18 cellular contexts compared by ENCODE assay signal in the genomic region with DNA sequence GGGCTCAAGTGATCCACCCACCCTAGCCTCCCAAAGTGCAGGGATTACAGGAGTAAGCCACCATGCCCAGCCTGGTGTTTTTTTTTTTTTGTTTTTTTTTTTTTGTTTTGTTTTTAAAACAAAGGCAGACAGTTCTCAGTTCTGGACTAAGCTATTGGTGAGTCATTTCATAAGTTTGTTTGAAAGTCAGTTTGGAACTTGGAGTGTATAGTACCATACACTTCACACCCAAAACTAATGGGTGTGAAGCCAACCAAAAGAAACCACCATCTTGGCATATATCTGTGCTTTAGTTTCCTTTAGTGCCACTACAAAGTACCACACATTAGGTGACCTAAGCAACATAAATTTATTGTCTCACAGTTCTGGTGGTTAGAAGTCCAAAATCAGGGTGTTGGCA. TPM values are rescaled to one million over a fixed set of nuclear protein-coding genes. Genes with fewer than 3 reads are reported as not detected.
DNase-seq lines count a peak whose midpoint lies in the region; ATAC-seq and TF ChIP-seq lines count a peak whose summit lies in the region.
"Had no signal": no experiment of that assay in that cellular context is flagged by ENCODE, and none has a peak within 500 bp of the region (broad histone marks: within the 10 kb centered on the region; RNA-seq: fewer than 3 reads in every experiment).

No MANE protein-coding gene starts in this region.

- H3K4me1 Mint-ChIP-seq in WTC11: peaks cover 3% of the 10 kb centered on the region; the same call in 1 of the 2 replicates

- no peak for TF ChIP-seq CTCF in left lung (IDR thresholded peaks at IDR 0.05)
- no peak for TF ChIP-seq CTCF in WTC11 (IDR thresholded peaks at IDR 0.05)

- H3K9me3 ChIP-seq in left lung: no peaks in the 10 kb centered on the region
- H3K9me3 ChIP-seq: Caco-2 had no signal

- H3K9me3 Mint-ChIP-seq in WTC11: no peaks in the 10 kb centered on the region
- H3K9me3 Mint-ChIP-seq: H9 had no signal

- no peaks in the 10 kb centered on the region for H3K27me3 ChIP-seq in left lung

- DNase-seq in left lung (no peak), WTC11 (ENCODE audit: low spot score) (no peak), GM19238 (ENCODE audit: insufficient read length, low spot score) (no peak), NCI-H510A treated with DMSO at 0.1 percent for 48 hours (lab: John Stamatoyannopoulos, UW) (no peak)
- DNase-seq: Caco-2; DMS153; H9; KBM-7; MV-4-11; NCI-H1436; NCI-H2029; NCI-H2171; NCI-H446; NK-92 treated with Interleukin-12 subunit alpha and Interleukin-12 subunit beta, amount 100 ng/mL, for 24 hours; SHP77 treated with DMSO at 0.1 percent for 48 hours had no signal

- H3K36me3 Mint-ChIP-seq in WTC11: no peaks in the 10 kb centered on the region

- H3K27me3 Mint-ChIP-seq in WTC11 (ENCODE audit: low read depth): peaks cover 1% of the 10 kb centered on the region; the same call in 1 of the 2 replicates

- CTCF ChIA-PET in WTC11 (lab: Charles Lee): no interaction called here

- ATAC-seq in GM18519 (IDR thresholded peaks at IDR 0.05; ENCODE audit: low FRiP score, unreplicated experiment) (peak; percentile 53), GM18858 (IDR thresholded peaks at IDR 0.05; ENCODE audit: unreplicated experiment) (peak; percentile 65), HG03175 (IDR thresholded peaks at IDR 0.05; ENCODE audit: unreplicated experiment) (peak; percentile 64), left lung (peak; percentile 22), WTC11 (no peak)

- POLR2A ChIA-PET in WTC11 (lab: Charles Lee): no interaction called here

- H3K36me3 ChIP-seq in left lung: no peaks in the 10 kb centered on the region

- H3K27ac Mint-ChIP-seq in WTC11: no peak overlapping the region
- H3K27ac Mint-ChIP-seq: H9 had no signal

- intact Hi-C loops in left lung (cut with DNase I): no loop called here

- H3K27ac ChIP-seq in left lung: no peak overlapping the region

- no peak overlapping the region for H3K4me3 ChIP-seq in left lung

- no peaks in the 10 kb centered on the region for H3K4me1 ChIP-seq in left lung
- H3K4me1 ChIP-seq: Caco-2 had no signal

- no peak overlapping the region for H3K4me3 Mint-ChIP-seq in WTC11
- H3K4me3 Mint-ChIP-seq: H9 had no signal

TF ChIP-seq in WTC11, 78 proteins besides CTCF, POLR2A, EP300 and RAD21 (continues in another document):
- TF ChIP-seq ZNF423 (CRISPR knock-in tag; IDR thresholded peaks at IDR 0.05) (no peak), PRRX2 (CRISPR knock-in tag; IDR thresholded peaks at IDR 0.05) (no peak), ZNF671 (CRISPR knock-in tag; IDR thresholded peaks at IDR 0.05) (no peak), ZNF396 (CRISPR knock-in tag; IDR thresholded peaks at IDR 0.05; ENCODE audit: borderline replicate concordance) (no peak)
- TF ChIP-seq, protein P1, sequence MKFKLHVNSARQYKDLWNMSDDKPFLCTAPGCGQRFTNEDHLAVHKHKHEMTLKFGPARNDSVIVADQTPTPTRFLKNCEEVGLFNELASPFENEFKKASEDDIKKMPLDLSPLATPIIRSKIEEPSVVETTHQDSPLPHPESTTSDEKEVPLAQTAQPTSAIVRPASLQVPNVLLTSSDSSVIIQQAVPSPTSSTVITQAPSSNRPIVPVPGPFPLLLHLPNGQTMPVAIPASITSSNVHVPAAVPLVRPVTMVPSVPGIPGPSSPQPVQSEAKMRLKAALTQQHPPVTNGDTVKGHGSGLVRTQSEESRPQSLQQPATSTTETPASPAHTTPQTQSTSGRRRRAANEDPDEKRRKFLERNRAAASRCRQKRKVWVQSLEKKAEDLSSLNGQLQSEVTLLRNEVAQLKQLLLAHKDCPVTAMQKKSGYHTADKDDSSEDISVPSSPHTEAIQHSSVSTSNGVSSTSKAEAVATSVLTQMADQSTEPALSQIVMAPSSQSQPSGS (CRISPR knock-in tag; IDR thresholded peaks at IDR 0.05; ENCODE audit: borderline replicate concordance, low read depth): no peak
- TF ChIP-seq, protein P2, sequence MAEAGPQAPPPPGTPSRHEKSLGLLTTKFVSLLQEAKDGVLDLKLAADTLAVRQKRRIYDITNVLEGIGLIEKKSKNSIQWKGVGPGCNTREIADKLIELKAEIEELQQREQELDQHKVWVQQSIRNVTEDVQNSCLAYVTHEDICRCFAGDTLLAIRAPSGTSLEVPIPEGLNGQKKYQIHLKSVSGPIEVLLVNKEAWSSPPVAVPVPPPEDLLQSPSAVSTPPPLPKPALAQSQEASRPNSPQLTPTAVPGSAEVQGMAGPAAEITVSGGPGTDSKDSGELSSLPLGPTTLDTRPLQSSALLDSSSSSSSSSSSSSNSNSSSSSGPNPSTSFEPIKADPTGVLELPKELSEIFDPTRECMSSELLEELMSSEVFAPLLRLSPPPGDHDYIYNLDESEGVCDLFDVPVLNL (CRISPR knock-in tag; IDR thresholded peaks at IDR 0.05; ENCODE audit: borderline replicate concordance, low read depth): no peak
- TF ChIP-seq, protein P3, sequence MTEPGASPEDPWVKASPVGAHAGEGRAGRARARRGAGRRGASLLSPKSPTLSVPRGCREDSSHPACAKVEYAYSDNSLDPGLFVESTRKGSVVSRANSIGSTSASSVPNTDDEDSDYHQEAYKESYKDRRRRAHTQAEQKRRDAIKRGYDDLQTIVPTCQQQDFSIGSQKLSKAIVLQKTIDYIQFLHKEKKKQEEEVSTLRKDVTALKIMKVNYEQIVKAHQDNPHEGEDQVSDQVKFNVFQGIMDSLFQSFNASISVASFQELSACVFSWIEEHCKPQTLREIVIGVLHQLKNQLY (CRISPR knock-in tag; IDR thresholded peaks at IDR 0.05): no peak
- TF ChIP-seq, protein P4, sequence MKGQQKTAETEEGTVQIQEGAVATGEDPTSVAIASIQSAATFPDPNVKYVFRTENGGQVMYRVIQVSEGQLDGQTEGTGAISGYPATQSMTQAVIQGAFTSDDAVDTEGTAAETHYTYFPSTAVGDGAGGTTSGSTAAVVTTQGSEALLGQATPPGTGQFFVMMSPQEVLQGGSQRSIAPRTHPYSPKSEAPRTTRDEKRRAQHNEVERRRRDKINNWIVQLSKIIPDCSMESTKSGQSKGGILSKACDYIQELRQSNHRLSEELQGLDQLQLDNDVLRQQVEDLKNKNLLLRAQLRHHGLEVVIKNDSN (CRISPR knock-in tag; IDR thresholded peaks at IDR 0.05): no peak
- TF ChIP-seq, protein P5, sequence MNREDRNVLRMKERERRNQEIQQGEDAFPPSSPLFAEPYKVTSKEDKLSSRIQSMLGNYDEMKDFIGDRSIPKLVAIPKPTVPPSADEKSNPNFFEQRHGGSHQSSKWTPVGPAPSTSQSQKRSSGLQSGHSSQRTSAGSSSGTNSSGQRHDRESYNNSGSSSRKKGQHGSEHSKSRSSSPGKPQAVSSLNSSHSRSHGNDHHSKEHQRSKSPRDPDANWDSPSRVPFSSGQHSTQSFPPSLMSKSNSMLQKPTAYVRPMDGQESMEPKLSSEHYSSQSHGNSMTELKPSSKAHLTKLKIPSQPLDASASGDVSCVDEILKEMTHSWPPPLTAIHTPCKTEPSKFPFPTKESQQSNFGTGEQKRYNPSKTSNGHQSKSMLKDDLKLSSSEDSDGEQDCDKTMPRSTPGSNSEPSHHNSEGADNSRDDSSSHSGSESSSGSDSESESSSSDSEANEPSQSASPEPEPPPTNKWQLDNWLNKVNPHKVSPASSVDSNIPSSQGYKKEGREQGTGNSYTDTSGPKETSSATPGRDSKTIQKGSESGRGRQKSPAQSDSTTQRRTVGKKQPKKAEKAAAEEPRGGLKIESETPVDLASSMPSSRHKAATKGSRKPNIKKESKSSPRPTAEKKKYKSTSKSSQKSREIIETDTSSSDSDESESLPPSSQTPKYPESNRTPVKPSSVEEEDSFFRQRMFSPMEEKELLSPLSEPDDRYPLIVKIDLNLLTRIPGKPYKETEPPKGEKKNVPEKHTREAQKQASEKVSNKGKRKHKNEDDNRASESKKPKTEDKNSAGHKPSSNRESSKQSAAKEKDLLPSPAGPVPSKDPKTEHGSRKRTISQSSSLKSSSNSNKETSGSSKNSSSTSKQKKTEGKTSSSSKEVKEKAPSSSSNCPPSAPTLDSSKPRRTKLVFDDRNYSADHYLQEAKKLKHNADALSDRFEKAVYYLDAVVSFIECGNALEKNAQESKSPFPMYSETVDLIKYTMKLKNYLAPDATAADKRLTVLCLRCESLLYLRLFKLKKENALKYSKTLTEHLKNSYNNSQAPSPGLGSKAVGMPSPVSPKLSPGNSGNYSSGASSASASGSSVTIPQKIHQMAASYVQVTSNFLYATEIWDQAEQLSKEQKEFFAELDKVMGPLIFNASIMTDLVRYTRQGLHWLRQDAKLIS (CRISPR knock-in tag; IDR thresholded peaks at IDR 0.05; ENCODE audit: borderline replicate concordance): no peak
- TF ChIP-seq, protein P6, sequence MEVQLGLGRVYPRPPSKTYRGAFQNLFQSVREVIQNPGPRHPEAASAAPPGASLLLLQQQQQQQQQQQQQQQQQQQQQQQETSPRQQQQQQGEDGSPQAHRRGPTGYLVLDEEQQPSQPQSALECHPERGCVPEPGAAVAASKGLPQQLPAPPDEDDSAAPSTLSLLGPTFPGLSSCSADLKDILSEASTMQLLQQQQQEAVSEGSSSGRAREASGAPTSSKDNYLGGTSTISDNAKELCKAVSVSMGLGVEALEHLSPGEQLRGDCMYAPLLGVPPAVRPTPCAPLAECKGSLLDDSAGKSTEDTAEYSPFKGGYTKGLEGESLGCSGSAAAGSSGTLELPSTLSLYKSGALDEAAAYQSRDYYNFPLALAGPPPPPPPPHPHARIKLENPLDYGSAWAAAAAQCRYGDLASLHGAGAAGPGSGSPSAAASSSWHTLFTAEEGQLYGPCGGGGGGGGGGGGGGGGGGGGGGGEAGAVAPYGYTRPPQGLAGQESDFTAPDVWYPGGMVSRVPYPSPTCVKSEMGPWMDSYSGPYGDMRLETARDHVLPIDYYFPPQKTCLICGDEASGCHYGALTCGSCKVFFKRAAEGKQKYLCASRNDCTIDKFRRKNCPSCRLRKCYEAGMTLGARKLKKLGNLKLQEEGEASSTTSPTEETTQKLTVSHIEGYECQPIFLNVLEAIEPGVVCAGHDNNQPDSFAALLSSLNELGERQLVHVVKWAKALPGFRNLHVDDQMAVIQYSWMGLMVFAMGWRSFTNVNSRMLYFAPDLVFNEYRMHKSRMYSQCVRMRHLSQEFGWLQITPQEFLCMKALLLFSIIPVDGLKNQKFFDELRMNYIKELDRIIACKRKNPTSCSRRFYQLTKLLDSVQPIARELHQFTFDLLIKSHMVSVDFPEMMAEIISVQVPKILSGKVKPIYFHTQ (CRISPR knock-in tag; IDR thresholded peaks at IDR 0.05): no peak

RNA-seq across cellular contexts. Expression of a gene that starts 13.4 kb away (rescaled TPM):
- 10 to 100 TPM; 52.2 to 57.6 TPM for total RNA-seq in left lung
- 7.3 to 10.0 TPM (median 8.0 TPM) in 3 replicates for total RNA-seq in WTC11 (2021)
